Comparison of ENCODE assay signal across 8 cellular contexts in the genomic region with DNA sequence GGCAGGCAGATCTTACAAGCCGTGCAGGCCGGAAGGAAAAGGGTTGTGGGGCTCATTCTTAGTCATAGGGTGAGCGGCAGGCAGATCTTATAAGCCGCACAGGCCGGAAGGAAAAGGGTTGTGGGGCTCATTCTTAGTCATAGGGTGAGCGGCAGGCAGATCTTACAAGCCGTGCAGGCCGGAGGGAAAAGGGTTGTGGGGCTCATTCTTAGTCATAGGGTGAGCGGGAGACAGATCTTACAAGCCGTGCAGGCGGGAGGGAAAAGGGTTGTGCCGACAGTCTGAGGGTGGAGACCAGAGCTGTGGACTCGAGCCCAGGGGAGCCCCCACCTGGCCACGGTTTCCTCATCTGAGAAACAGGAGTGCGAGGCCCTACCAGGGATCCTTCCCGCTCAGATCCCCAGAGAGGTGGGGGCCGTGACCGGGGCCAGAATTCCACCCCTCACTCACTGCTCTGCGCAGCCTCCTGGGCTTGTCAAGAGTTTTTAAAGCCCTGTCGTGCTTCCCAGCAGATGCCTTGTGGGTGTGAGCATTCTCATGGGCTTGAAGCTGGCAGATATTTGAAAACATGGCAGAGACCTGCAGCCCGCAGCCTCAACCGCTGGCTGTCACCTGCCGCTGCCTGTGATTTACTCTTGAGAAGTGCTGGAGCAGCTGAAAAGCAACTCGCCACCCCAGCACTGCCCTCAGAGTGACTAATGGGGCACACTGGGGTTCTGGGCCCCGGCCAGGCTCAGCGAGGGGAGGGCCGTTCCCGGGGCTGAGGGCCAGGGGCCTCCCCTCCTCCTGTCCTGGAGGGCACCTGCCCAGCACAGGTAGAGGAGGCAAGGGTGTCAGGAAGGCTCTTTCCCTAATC. TPM values are rescaled to one million over a fixed set of nuclear protein-coding genes. Genes with fewer than 3 reads are reported as not detected.
DNase-seq lines count a peak whose midpoint lies in the region; ATAC-seq lines count a peak whose summit lies in the region.

No MANE protein-coding gene starts in this region.

- H2AFZ ChIP-seq in trophoblast cell (ENCODE audit: insufficient read depth, low read length, poor library complexity): no peak overlapping the region

- no peak overlapping the region for H4K91ac ChIP-seq in trophoblast cell (ENCODE audit: low read depth, low read length)

- no peak overlapping the region for H3K4ac ChIP-seq in trophoblast cell (ENCODE audit: low read depth, low read length)

- H3K9me3 ChIP-seq in trophoblast cell (ENCODE audit: insufficient read depth, low read depth, low read length): peaks cover 3% of the 10 kb centered on the region

- no peak overlapping the region for H3K4me3 ChIP-seq in trophoblast cell (ENCODE audit: low read depth, low read length)

- no peaks in the 10 kb centered on the region for H3K27me3 ChIP-seq in trophoblast cell (ENCODE audit: insufficient read depth, low read length)

- no peak overlapping the region for H4K12ac ChIP-seq in trophoblast cell (ENCODE audit: low read depth, low read length)

- DNase-seq in CMK (ENCODE audit: low read depth) (peak; percentile 60), LoVo (ENCODE audit: low spot score) (peak; percentile 26), trophoblast cell (peak; percentile 12 to 29), NCI-H1436 (lab: John Stamatoyannopoulos, UW) (no peak), NCI-H524 (lab: John Stamatoyannopoulos, UW) (no peak)
- DNase-seq in activated CD4-positive, alpha-beta T cell treated with anti-CD3 and anti-CD28 coated beads, Interleukin-2, amount 50 U/mL, for 1 hour: peak; percentile 77
- DNase-seq in effector CD8-positive, alpha-beta T cell (lab: John Stamatoyannopoulos, UW): peak; percentile 60

- H3K23ac ChIP-seq in trophoblast cell (ENCODE audit: low read length): no peak overlapping the region

- no peak overlapping the region for H2BK12ac ChIP-seq in trophoblast cell (ENCODE audit: low read length)

- no CpG with 5 or more reads among the region's 28 CpGs for WGBS in trophoblast cell (ENCODE audit: extremely low coverage, insufficient coverage, insufficient read length)

- H3K14ac ChIP-seq in trophoblast cell (ENCODE audit: low read length): no peak overlapping the region

- no peaks in the 10 kb centered on the region for H3K79me2 ChIP-seq in trophoblast cell (ENCODE audit: control insufficient read depth, insufficient read depth, low read length, poor library complexity)

- no peak overlapping the region for H2AK5ac ChIP-seq in trophoblast cell (ENCODE audit: low read length)

- no peaks in the 10 kb centered on the region for H3K79me1 ChIP-seq in trophoblast cell (ENCODE audit: low read length)

- no peak overlapping the region for H2BK120ac ChIP-seq in trophoblast cell (ENCODE audit: insufficient read depth, low read length, poor library complexity)

- H3K9ac ChIP-seq in trophoblast cell (ENCODE audit: low read length): no peak overlapping the region

- H4K8ac ChIP-seq in trophoblast cell (ENCODE audit: low read depth, low read length): no peak overlapping the region

- no peak overlapping the region for H3K4me2 ChIP-seq in trophoblast cell (ENCODE audit: low read length)

- H3K27ac ChIP-seq in trophoblast cell (ENCODE audit: low read depth, low read length): no peak overlapping the region

- H3K4me1 ChIP-seq in trophoblast cell (ENCODE audit: control insufficient read depth in 1 of 2, insufficient read depth in 2 of 2, low read length in 2 of 2): no peaks in the 10 kb centered on the region

- ATAC-seq in GM21737 (IDR thresholded peaks at IDR 0.05; ENCODE audit: unreplicated experiment): peak; percentile 49

- H3K18ac ChIP-seq in trophoblast cell (ENCODE audit: low read length): no peak overlapping the region

- H3K36me3 ChIP-seq in trophoblast cell (ENCODE audit: control insufficient read depth in 1 of 2, insufficient read depth in 2 of 2, low read length in 2 of 2): no peaks in the 10 kb centered on the region

- H2BK5ac ChIP-seq in trophoblast cell (ENCODE audit: low read depth, low read length, poor library complexity): no peak overlapping the region

RNA-seq across cellular contexts. Expression of a gene that starts 31.9 kb away (rescaled TPM):
- polyA plus RNA-seq in trophoblast cell (2013): 0.03 and 0.08 TPM in 2 replicates

RNA-seq across cellular contexts. Expression of a gene that starts 55.8 kb away (rescaled TPM):
- 13.3 and 13.7 TPM in 2 replicates for polyA plus RNA-seq in trophoblast cell (2013)

Comparison
In these comparisons a context has a peak if more than half of its experiments do, and no peak if none do; other contexts are left out.
1. DNase-seq: peak in CMK (single experiment), LoVo (single experiment), activated CD4-positive, alpha-beta T cell treated with anti-CD3 and anti-CD28 coated beads, Interleukin-2, amount 50 U/mL, for 1 hour (single experiment), effector CD8-positive, alpha-beta T cell (single experiment) and trophoblast cell (2 of 2); none in NCI-H1436 (single experiment) and NCI-H524 (0 of 2).